ENCODE assay signal across 34 cellular contexts in genomic region chr14:61832783-61833182, GRCh38. TPM values are rescaled to one million over a fixed set of nuclear protein-coding genes. Genes with fewer than 3 reads are reported as not detected.
"Had no signal": no experiment of that assay in that cellular context is flagged by ENCODE, and none has a peak within 500 bp of the region (broad histone marks: within the 10 kb centered on the region; RNA-seq: fewer than 3 reads in every experiment).

No MANE protein-coding gene starts in this region.

- H3K27me3 ChIP-seq: adrenal gland, ascending aorta had no signal

- H3K36me3 ChIP-seq: adrenal gland, ascending aorta had no signal

- H3K4me1 Mint-ChIP-seq: activated T-helper 17 cell treated with anti-CD3 and anti-CD28 coated beads, Interleukin-2, amount 50 U/mL, for 72 hours had no signal

- H3K4me3 ChIP-seq: adrenal gland, ascending aorta had no signal

- H3K4me3 Mint-ChIP-seq: activated B cell treated with CpG ODN at 0.5 μM for 24 hours; activated CD4-positive, alpha-beta memory T cell treated with anti-CD3 and anti-CD28 coated beads for 36 hours; activated CD4-positive, alpha-beta T cell treated with anti-CD3 and anti-CD28 coated beads, Interleukin-2, amount 10 ng/mL, durations not matched to agents 7 days and 5 days; activated CD8-positive, alpha-beta T cell treated with anti-CD3 and anti-CD28 coated beads for 36 hours; activated naive CD8-positive, alpha-beta T cell treated with anti-CD3 and anti-CD28 coated beads, Interleukin-2, amount 10 ng/mL, durations not matched to agents 7 days and 5 days; activated T-cell treated with anti-CD3 and anti-CD28 coated beads, Interleukin-2, amount 50 U/mL, for 4 hours; activated T-cell treated with anti-CD3 and anti-CD28 coated beads, Interleukin-2, amount 50 U/mL, for 72 hours; activated T-helper 1 cell treated with anti-CD3 and anti-CD28 coated beads, Interleukin-12 subunit alpha, Interleukin-12 subunit beta, Interleukin-2, Interleukin-4 antibody, amounts not matched to agents 30 ng/mL and 10 ng/mL and 1 ng/mL, durations not matched to agents 14 hours and 24 hours and 36 hours; activated T-helper 17 cell treated with anti-CD3 and anti-CD28 coated beads, Interleukin-2, amount 50 U/mL, for 72 hours; brain; T-helper 1 cell treated with Interleukin-12 subunit alpha and Interleukin-12 subunit beta and Interleukin-4 antibody, amounts not matched to agents 30 μg/mL and 1 μg/mL, for 36 hours; T-helper 2 cell treated with Interferon-gamma antibody and Interleukin-4, amounts not matched to agents 5 μg/mL and 100 μg/mL, for 36 hours had no signal

- H3K27ac ChIP-seq: adrenal gland, ascending aorta, VCaP had no signal

- H3K9me3 Mint-ChIP-seq: activated B cell treated with CpG ODN at 0.5 μM for 24 hours; activated CD4-positive, alpha-beta memory T cell treated with anti-CD3 and anti-CD28 coated beads for 36 hours; activated CD4-positive, alpha-beta T cell treated with anti-CD3 and anti-CD28 coated beads, Interleukin-2, amount 10 ng/mL, durations not matched to agents 7 days and 5 days; activated CD8-positive, alpha-beta T cell treated with anti-CD3 and anti-CD28 coated beads for 36 hours; activated naive CD8-positive, alpha-beta T cell treated with anti-CD3 and anti-CD28 coated beads, Interleukin-2, amount 10 ng/mL, durations not matched to agents 7 days and 5 days; activated T-cell treated with anti-CD3 and anti-CD28 coated beads, Interleukin-2, amount 50 U/mL, for 4 hours; activated T-helper 1 cell treated with anti-CD3 and anti-CD28 coated beads, Interleukin-12 subunit alpha, Interleukin-12 subunit beta, Interleukin-2, Interleukin-4 antibody, amounts not matched to agents 30 ng/mL and 10 ng/mL and 1 ng/mL, durations not matched to agents 14 hours and 24 hours and 36 hours; activated T-helper 17 cell treated with anti-CD3 and anti-CD28 coated beads, Interleukin-2, amount 50 U/mL, for 72 hours; T-helper 1 cell treated with Interleukin-12 subunit alpha and Interleukin-12 subunit beta and Interleukin-4 antibody, amounts not matched to agents 30 μg/mL and 1 μg/mL, for 36 hours; T-helper 2 cell treated with Interferon-gamma antibody and Interleukin-4, amounts not matched to agents 5 μg/mL and 100 μg/mL, for 36 hours had no signal

- H3K36me3 Mint-ChIP-seq: activated CD4-positive, alpha-beta memory T cell treated with anti-CD3 and anti-CD28 coated beads for 36 hours; activated naive CD4-positive, alpha-beta T cell treated with anti-CD3 and anti-CD28 coated beads, Interleukin-2, amount 50 U/mL, for 72 hours had no signal

- H3K9me3 ChIP-seq: adrenal gland, ascending aorta had no signal

- H3K27ac Mint-ChIP-seq: activated B cell treated with CpG ODN at 0.5 μM for 24 hours; activated CD4-positive, alpha-beta memory T cell treated with anti-CD3 and anti-CD28 coated beads for 36 hours; activated CD4-positive, alpha-beta T cell treated with anti-CD3 and anti-CD28 coated beads, Interleukin-2, amount 10 ng/mL, durations not matched to agents 7 days and 5 days; activated CD8-positive, alpha-beta T cell treated with anti-CD3 and anti-CD28 coated beads for 36 hours; activated naive CD4-positive, alpha-beta T cell treated with anti-CD3 and anti-CD28 coated beads, Interleukin-2, amount 50 U/mL, for 72 hours; activated naive CD8-positive, alpha-beta T cell treated with anti-CD3 and anti-CD28 coated beads, Interleukin-2, amount 10 ng/mL, durations not matched to agents 7 days and 5 days; activated T-cell treated with anti-CD3 and anti-CD28 coated beads, Interleukin-2, amount 50 U/mL, for 72 hours; activated T-helper 1 cell treated with anti-CD3 and anti-CD28 coated beads, Interleukin-12 subunit alpha, Interleukin-12 subunit beta, Interleukin-2, Interleukin-4 antibody, amounts not matched to agents 30 ng/mL and 10 ng/mL and 1 ng/mL, durations not matched to agents 14 hours and 24 hours and 36 hours; activated T-helper 17 cell treated with anti-CD3 and anti-CD28 coated beads, Interleukin-2, amount 50 U/mL, for 72 hours; brain; T-helper 1 cell treated with Interleukin-12 subunit alpha and Interleukin-12 subunit beta and Interleukin-4 antibody, amounts not matched to agents 30 μg/mL and 1 μg/mL, for 36 hours; T-helper 2 cell treated with Interferon-gamma antibody and Interleukin-4, amounts not matched to agents 5 μg/mL and 100 μg/mL, for 36 hours had no signal

- DNase-seq: activated B cell treated with CpG ODN at 0.5 μM for 24 hours; activated CD4-positive, alpha-beta memory T cell treated with anti-CD3 and anti-CD28 coated beads for 36 hours; activated CD4-positive, alpha-beta T cell treated with anti-CD3 and anti-CD28 coated beads for 48 hours; activated CD4-positive, alpha-beta T cell treated with anti-CD3 and anti-CD28 coated beads, Interleukin-2, amount 10 ng/mL, durations not matched to agents 7 days and 5 days; activated CD4-positive, CD25-positive, alpha-beta regulatory T cell treated with anti-CD3 and anti-CD28 coated beads, Interleukin-2, amount 50 U/mL, for 72 hours; activated CD8-positive, alpha-beta memory T cell treated with anti-CD3 and anti-CD28 coated beads, Interleukin-2, amount 50 U/mL, for 4 hours; activated CD8-positive, alpha-beta T cell treated with anti-CD3 and anti-CD28 coated beads for 36 hours; activated effector memory CD4-positive, alpha-beta T cell treated with anti-CD3 and anti-CD28 coated beads, Interleukin-2, amount 50 U/mL, for 16 hours; activated gamma-delta T cell treated with Interleukin-2 at 50 U/mL for 16 hours; activated naive CD4-positive, alpha-beta T cell treated with anti-CD3 and anti-CD28 coated beads, Interleukin-2, amount 50 U/mL, for 16 hours; activated naive CD4-positive, alpha-beta T cell treated with Interleukin-2 at 50 U/mL for 16 hours; activated naive CD8-positive, alpha-beta T cell treated with anti-CD3 and anti-CD28 coated beads, Interleukin-2, amount 10 ng/mL, durations not matched to agents 7 days and 5 days; activated T-cell treated with anti-CD3 and anti-CD28 coated beads for 4 hours; activated T-cell treated with anti-CD3 and anti-CD28 coated beads, Interleukin-2, amount 50 U/mL, for 1 hour; activated T-cell treated with anti-CD3 and anti-CD28 coated beads, Interleukin-2, amount 50 U/mL, for 4 hours; activated T-cell treated with anti-CD3 and anti-CD28 coated beads, Interleukin-2, amount 50 U/mL, for 72 hours; adrenal gland; amygdala; anterior cingulate cortex; central memory CD4-positive, alpha-beta T cell; SW 1271; T-helper 1 cell; T-helper 2 cell; T-helper 9 cell had no signal

- H3K4me1 ChIP-seq: adrenal gland, ascending aorta had no signal

- FAIRE-seq: TTC549 had no signal

- H3K27me3 Mint-ChIP-seq: activated B cell treated with CpG ODN at 0.5 μM for 24 hours; activated CD8-positive, alpha-beta T cell treated with anti-CD3 and anti-CD28 coated beads for 36 hours; activated T-helper 17 cell treated with anti-CD3 and anti-CD28 coated beads, Interleukin-2, amount 50 U/mL, for 72 hours had no signal

RNA-seq across cellular contexts. Expression of gene SYT16, which starts 20.3 kb away (rescaled TPM):
- total RNA-seq: activated CD4-positive, alpha-beta memory T cell treated with anti-CD3 and anti-CD28 coated beads for 36 hours; activated CD4-positive, alpha-beta T cell treated with anti-CD3 and anti-CD28 coated beads, Interleukin-2, amount 10 ng/mL, durations not matched to agents 7 days and 5 days; activated CD8-positive, alpha-beta memory T cell treated with anti-CD3 and anti-CD28 coated beads for 36 hours; activated naive CD4-positive, alpha-beta T cell treated with anti-CD3 and anti-CD28 coated beads, Interleukin-2, amount 50 U/mL, for 72 hours; activated naive CD8-positive, alpha-beta T cell treated with anti-CD3 and anti-CD28 coated beads, Interleukin-2, amount 10 ng/mL, durations not matched to agents 7 days and 5 days; activated T-helper 1 cell treated with anti-CD3 and anti-CD28 coated beads, Interleukin-12 subunit alpha, Interleukin-12 subunit beta, Interleukin-2, Interleukin-4 antibody, amounts not matched to agents 30 ng/mL and 10 ng/mL and 1 ng/mL, durations not matched to agents 14 hours and 24 hours and 36 hours; activated T-helper 17 cell treated with anti-CD3 and anti-CD28 coated beads, Interleukin-2, amount 50 U/mL, for 72 hours; ascending aorta had no signal
